ENCODE assay signal across 8 cellular contexts in genomic region chr6:150068786-150069648, GRCh38. TPM values are rescaled to one million over a fixed set of nuclear protein-coding genes. Genes with fewer than 3 reads are reported as not detected.
DNase-seq lines count a peak whose midpoint lies in the region; ATAC-seq and TF ChIP-seq lines count a peak whose summit lies in the region.

Gene ULBP3 (minus strand): TSS chr6:150069121. CDS start chr6:150069066, 55 bp downstream.

- H3K36me3 Mint-ChIP-seq in CD8-positive, alpha-beta memory T cell, result peaks cover 4 to 11% (median 5%) of the 10 kb centered on the region in 3 donors
- H3K36me3 Mint-ChIP-seq in IgD-negative memory B cell, result peaks cover 3% of the 10 kb centered on the region

- CTCF ChIA-PET in CD8-positive, alpha-beta memory T cell (lab: Charles Lee), result interaction anchor here (1.5 to 4.2 kb wide), 3 partner anchors 8 to 14 kb away, joined by 3 to 31 read pairs (median 18); no protein-coding TSS in a partner anchor

- H3K4me1 ChIP-seq in CD8-positive, alpha-beta memory T cell (ENCODE audit: insufficient read depth, low read length), result peaks cover 7% of the 10 kb centered on the region
- H3K4me1 ChIP-seq in heart right ventricle (peaks cover 0 to 16% (median 7%) of the 10 kb centered on the region in 9 donors), upper lobe of left lung (peaks cover 10 to 34% (median 16%) of the 10 kb centered on the region in 4 donors)

- H3K4me1 Mint-ChIP-seq in CD8-positive, alpha-beta memory T cell, result peaks cover 21 to 28% (median 26%) of the 10 kb centered on the region in 3 donors
- H3K4me1 Mint-ChIP-seq in IgD-negative memory B cell, result peaks cover 14 to 17% (median 16%) of the 10 kb centered on the region in 3 donors

- H3K9me3 ChIP-seq in CD8-positive, alpha-beta memory T cell (ENCODE audit: low read length), result no peaks in the 10 kb centered on the region
- H3K9me3 ChIP-seq in heart right ventricle (no peaks in the 10 kb centered on the region), upper lobe of left lung (no peaks in the 10 kb centered on the region)

- ATAC-seq in GM21367 (IDR thresholded peaks at IDR 0.05; ENCODE audit: unreplicated experiment) (peak; percentile 89), heart right ventricle (peak; percentile 93 to 97 (median 96)), upper lobe of left lung (ENCODE audit: low FRiP score in 2 of 2) (peak; percentile 92 to 96)

- TF ChIP-seq CTCF in heart right ventricle (IDR thresholded peaks at IDR 0.05) (peak; percentile 25 to 72 (median 50)), upper lobe of left lung (IDR thresholded peaks at IDR 0.05) (peak; percentile 32 to 72 (median 58))

- POLR2A ChIA-PET in CD8-positive, alpha-beta memory T cell (lab: Charles Lee), result no interaction called here

- peak; percentile 50 to 71 (median 63) for DNase-seq in CD8-positive, alpha-beta memory T cell
- DNase-seq in SW480 (ENCODE audit: low spot score), result peak; percentile 93
- DNase-seq in amniotic epithelial cell (ENCODE audit: low read depth), result peak; percentile 86
- peak; percentile 83 to 89 for DNase-seq in heart right ventricle
- peak; percentile 93 for DNase-seq in posterior vena cava (ENCODE audit: low spot score)
- peak; percentile 91 to 96 for DNase-seq in upper lobe of left lung

- no peaks in the 10 kb centered on the region for H3K27me3 ChIP-seq in CD8-positive, alpha-beta memory T cell (ENCODE audit: insufficient read depth, low read length, poor library complexity, severe bottlenecking)
- H3K27me3 ChIP-seq in heart right ventricle (peaks cover 0 to 10% (median 0%) of the 10 kb centered on the region in 7 donors), upper lobe of left lung (no peaks in the 10 kb centered on the region)

- H3K27me3 Mint-ChIP-seq in CD8-positive, alpha-beta memory T cell, result peaks cover 5 to 6% of the 10 kb centered on the region in 2 donors
- no peaks in the 10 kb centered on the region for H3K27me3 Mint-ChIP-seq in IgD-negative memory B cell

- 4 to 5% methylated on average over 68 to 70 of the region's 70 CpGs for WGBS in heart right ventricle, 2 donors
- 5% methylated on average over 32 to 49 of the region's 70 CpGs for WGBS in upper lobe of left lung, 2 donors

- H3K9me3 Mint-ChIP-seq in CD8-positive, alpha-beta memory T cell, result no peaks in the 10 kb centered on the region
- peaks cover 0 to 2% (median 0%) of the 10 kb centered on the region in 3 donors for H3K9me3 Mint-ChIP-seq in IgD-negative memory B cell

- TF ChIP-seq EP300 in upper lobe of left lung (IDR thresholded peaks at IDR 0.05), result no peak

- H3K27ac ChIP-seq in CD8-positive, alpha-beta memory T cell (ENCODE audit: low read depth, low read length), result peak within 1 kb of the TSS; percentile 20
- H3K27ac ChIP-seq in heart right ventricle, result peak within 1 kb of the TSS in 5 of 10 donors; percentile 24 to 47 (median 40)
- peak within 1 kb of the TSS; percentile 65 to 81 (median 76) for H3K27ac ChIP-seq in upper lobe of left lung

- peak within 1 kb of the TSS in 7 of 8 donors; percentile 29 to 76 (median 47) for H3K27ac Mint-ChIP-seq in CD8-positive, alpha-beta memory T cell
- H3K27ac Mint-ChIP-seq in IgD-negative memory B cell, result peak within 1 kb of the TSS in 2 of 3 donors; percentile 48 to 71

- intact Hi-C loops in heart right ventricle (cut with DNase I), result no loop called here
- intact Hi-C loops in posterior vena cava (cut with DNase I), result no loop called here

- no peaks in the 10 kb centered on the region for H3K36me3 ChIP-seq in CD8-positive, alpha-beta memory T cell (ENCODE audit: insufficient read depth, low read length)
- no peaks in the 10 kb centered on the region for H3K36me3 ChIP-seq in heart right ventricle
- no peaks in the 10 kb centered on the region for H3K36me3 ChIP-seq in upper lobe of left lung

- peak within 1 kb of the TSS; percentile 57 for H3K4me3 ChIP-seq in CD8-positive, alpha-beta memory T cell (ENCODE audit: low read length)
- peak within 1 kb of the TSS; percentile 54 to 87 (median 70) for H3K4me3 ChIP-seq in heart right ventricle
- peak within 1 kb of the TSS; percentile 48 to 83 (median 66) for H3K4me3 ChIP-seq in upper lobe of left lung

- peak within 1 kb of the TSS; percentile 85 to 94 (median 89) for H3K4me3 Mint-ChIP-seq in CD8-positive, alpha-beta memory T cell
- peak within 1 kb of the TSS; percentile 86 to 94 (median 93) for H3K4me3 Mint-ChIP-seq in IgD-negative memory B cell

- peak in 1 of 4 donors; percentile 72 for TF ChIP-seq POLR2A in upper lobe of left lung (IDR thresholded peaks at IDR 0.05)

RNA-seq across cellular contexts. Expression of gene ULBP3, which starts in this region (rescaled TPM):
- total RNA-seq in CD8-positive, alpha-beta memory T cell, result 1 to 10 TPM; 1.2 to 1.6 TPM
- polyA plus RNA-seq in CD8-positive, alpha-beta memory T cell, result 2.2 TPM
- polyA plus RNA-seq in IgD-negative memory B cell, result 1.1 TPM
- 1 to 10 TPM in 5 of 10 donors, under 1 TPM in 5; 0.52 to 2.1 (median 1.0) TPM for total RNA-seq in heart right ventricle
- polyA plus RNA-seq in heart right ventricle, result 1 to 10 TPM in 1 of 2 donors, not detected in 1; 1.3 TPM
- 1 to 10 TPM in 1 of 2 donors, under 1 TPM in 1; 0.67 to 1.2 TPM for total RNA-seq in posterior vena cava
- total RNA-seq in upper lobe of left lung, result 1 to 10 TPM in 4 of 6 donors, not detected in 2; 2.5 to 7.0 (median 4.9) TPM
